17 cellular contexts compared by ENCODE assay signal in genomic region chr3:87268646-87269211, GRCh38. TPM values are rescaled to one million over a fixed set of nuclear protein-coding genes. Genes with fewer than 3 reads are reported as not detected.
A peak's percentile ranks its signal among the peaks of the same experiment; 100 is the strongest.
DNase-seq lines count a peak whose midpoint lies in the region; ATAC-seq and TF ChIP-seq lines count a peak whose summit lies in the region.
"Had no signal": no experiment of that assay in that cellular context is flagged by ENCODE, and none has a peak within 500 bp of the region (broad histone marks: within the 10 kb centered on the region; RNA-seq: fewer than 3 reads in every experiment).

No MANE protein-coding gene starts in this region.

- no peaks in the 10 kb centered on the region for H3K9me3 Mint-ChIP-seq in activated CD4-positive, alpha-beta T cell treated with anti-CD3 and anti-CD28 coated beads, Interleukin-2, amount 10 ng/mL, durations not matched to agents 24 days and 14 days
- H3K9me3 Mint-ChIP-seq in activated CD8-positive, alpha-beta T cell treated with anti-CD3 and anti-CD28 coated beads for 36 hours: no peaks in the 10 kb centered on the region
- peaks cover 0 to 2% (median 0%) of the 10 kb centered on the region in 11 donors for H3K9me3 Mint-ChIP-seq in naive thymus-derived CD4-positive, alpha-beta T cell
- H3K9me3 Mint-ChIP-seq: activated naive CD4-positive, alpha-beta T cell treated with anti-CD3 and anti-CD28 coated beads, Interleukin-2, amount 50 U/mL, for 72 hours had no signal

- no peaks in the 10 kb centered on the region for H3K36me3 Mint-ChIP-seq in activated CD4-positive, alpha-beta T cell treated with anti-CD3 and anti-CD28 coated beads, Interleukin-2, amount 10 ng/mL, durations not matched to agents 24 days and 14 days (ENCODE audit: low read depth)
- H3K36me3 Mint-ChIP-seq in activated CD8-positive, alpha-beta T cell treated with anti-CD3 and anti-CD28 coated beads for 36 hours (ENCODE audit: low read depth): no peaks in the 10 kb centered on the region
- peaks cover 0 to 2% (median 0%) of the 10 kb centered on the region in 5 donors for H3K36me3 Mint-ChIP-seq in naive thymus-derived CD4-positive, alpha-beta T cell
- H3K36me3 Mint-ChIP-seq: activated naive CD4-positive, alpha-beta T cell treated with anti-CD3 and anti-CD28 coated beads, Interleukin-2, amount 50 U/mL, for 72 hours had no signal

- no peak overlapping the region for H3K4me3 ChIP-seq in naive thymus-derived CD4-positive, alpha-beta T cell (ENCODE audit: low read length)
- H3K4me3 ChIP-seq in sigmoid colon: no peak overlapping the region
- H3K4me3 ChIP-seq: heart left ventricle, left lung, upper lobe of left lung had no signal

- intact Hi-C loops in activated CD4-positive, alpha-beta T cell treated with anti-CD3 and anti-CD28 coated beads, Interleukin-2, amount 10 ng/mL, durations not matched to agents 24 days and 14 days (cut with micrococcal nuclease): loop anchor here (10.0 kb wide), 2 partner anchors 236 to 736 kb away; no protein-coding TSS in a partner anchor
- intact Hi-C loops in activated CD8-positive, alpha-beta T cell treated with anti-CD3 and anti-CD28 coated beads for 36 hours (cut with micrococcal nuclease): loop anchor here (10.0 kb wide), 1 partner anchor 46 kb away; no protein-coding TSS in a partner anchor
- intact Hi-C loops in naive thymus-derived CD4-positive, alpha-beta T cell (cut with micrococcal nuclease): loop anchor here in 1 of 2 donors (10.0 kb wide), 2 partner anchors 736 to 886 kb away; no protein-coding TSS in a partner anchor
- intact Hi-C loops in sigmoid colon (cut with DNase I): no loop called here

- H3K27ac ChIP-seq in naive thymus-derived CD4-positive, alpha-beta T cell (ENCODE audit: low read depth, low read length): no peak overlapping the region
- no peak overlapping the region for H3K27ac ChIP-seq in sigmoid colon
- H3K27ac ChIP-seq: epithelial cell of prostate, heart left ventricle, upper lobe of left lung had no signal

- no peak for TF ChIP-seq EP300 in sigmoid colon (IDR thresholded peaks at IDR 0.05)

- H3K27me3 ChIP-seq in naive thymus-derived CD4-positive, alpha-beta T cell (ENCODE audit: control insufficient read depth in 2 of 2, insufficient read depth in 2 of 2, low read length in 2 of 2): no peaks in the 10 kb centered on the region
- no peaks in the 10 kb centered on the region for H3K27me3 ChIP-seq in sigmoid colon
- H3K27me3 ChIP-seq: heart left ventricle, left lung, upper lobe of left lung had no signal

- no peaks in the 10 kb centered on the region for H3K9me3 ChIP-seq in naive thymus-derived CD4-positive, alpha-beta T cell (ENCODE audit: control insufficient read depth in 2 of 3, low read length in 3 of 3)
- H3K9me3 ChIP-seq in sigmoid colon: no peaks in the 10 kb centered on the region
- H3K9me3 ChIP-seq: heart left ventricle, left lung, upper lobe of left lung had no signal

- peaks cover 5% of the 10 kb centered on the region for H3K27me3 Mint-ChIP-seq in activated CD4-positive, alpha-beta T cell treated with anti-CD3 and anti-CD28 coated beads, Interleukin-2, amount 10 ng/mL, durations not matched to agents 24 days and 14 days
- H3K27me3 Mint-ChIP-seq in activated CD8-positive, alpha-beta T cell treated with anti-CD3 and anti-CD28 coated beads for 36 hours: peaks cover 3% of the 10 kb centered on the region
- H3K27me3 Mint-ChIP-seq in naive thymus-derived CD4-positive, alpha-beta T cell: peaks cover 0 to 9% (median 0%) of the 10 kb centered on the region in 5 donors

- in situ Hi-C loops in KBM-7 (cut with MboI; ENCODE audit: low pct_unique_long_range_greater_than_20kb, low sequenced_read_pairs): no loop called here

- TF ChIP-seq POLR2A in sigmoid colon (IDR thresholded peaks at IDR 0.05): no peak

- peaks cover 41% of the 10 kb centered on the region for H3K4me1 Mint-ChIP-seq in activated CD4-positive, alpha-beta T cell treated with anti-CD3 and anti-CD28 coated beads, Interleukin-2, amount 10 ng/mL, durations not matched to agents 24 days and 14 days
- peaks cover 29% of the 10 kb centered on the region for H3K4me1 Mint-ChIP-seq in activated CD8-positive, alpha-beta T cell treated with anti-CD3 and anti-CD28 coated beads for 36 hours (ENCODE audit: low read depth)
- H3K4me1 Mint-ChIP-seq in naive thymus-derived CD4-positive, alpha-beta T cell: peaks cover 7 to 56% (median 26%) of the 10 kb centered on the region in 7 donors

- H3K27ac Mint-ChIP-seq in activated CD4-positive, alpha-beta T cell treated with anti-CD3 and anti-CD28 coated beads, Interleukin-2, amount 10 ng/mL, durations not matched to agents 24 days and 14 days: peak overlapping the region; percentile 19
- peak overlapping the region; percentile 34 for H3K27ac Mint-ChIP-seq in activated CD8-positive, alpha-beta T cell treated with anti-CD3 and anti-CD28 coated beads for 36 hours
- H3K27ac Mint-ChIP-seq in naive thymus-derived CD4-positive, alpha-beta T cell: peak overlapping the region in 2 of 9 donors; percentile 2 to 55
- H3K27ac Mint-ChIP-seq: activated naive CD4-positive, alpha-beta T cell treated with anti-CD3 and anti-CD28 coated beads, Interleukin-2, amount 50 U/mL, for 72 hours had no signal

- TF ChIP-seq CTCF in activated CD8-positive, alpha-beta T cell treated with anti-CD3 and anti-CD28 coated beads for 36 hours (IDR thresholded peaks at IDR 0.05): no peak
- no peak for TF ChIP-seq CTCF in sigmoid colon (IDR thresholded peaks at IDR 0.05)

- H3K4me3 Mint-ChIP-seq in activated CD4-positive, alpha-beta T cell treated with anti-CD3 and anti-CD28 coated beads, Interleukin-2, amount 10 ng/mL, durations not matched to agents 24 days and 14 days: peak overlapping the region; percentile 32
- H3K4me3 Mint-ChIP-seq in activated CD8-positive, alpha-beta T cell treated with anti-CD3 and anti-CD28 coated beads for 36 hours: no peak overlapping the region
- peak overlapping the region in 2 of 10 donors; percentile 33 to 67 for H3K4me3 Mint-ChIP-seq in naive thymus-derived CD4-positive, alpha-beta T cell

- no peaks in the 10 kb centered on the region for H3K4me1 ChIP-seq in naive thymus-derived CD4-positive, alpha-beta T cell (ENCODE audit: control insufficient read depth in 2 of 2, insufficient read depth in 2 of 2, low read length in 2 of 2)
- H3K4me1 ChIP-seq in sigmoid colon: no peaks in the 10 kb centered on the region

- H3K36me3 ChIP-seq in naive thymus-derived CD4-positive, alpha-beta T cell (ENCODE audit: control insufficient read depth in 2 of 3, insufficient read depth in 3 of 3, low read length in 3 of 3): no peaks in the 10 kb centered on the region
- no peaks in the 10 kb centered on the region for H3K36me3 ChIP-seq in sigmoid colon
- H3K36me3 ChIP-seq: heart left ventricle, left lung, upper lobe of left lung had no signal

- CTCF ChIA-PET in activated CD8-positive, alpha-beta T cell treated with anti-CD3 and anti-CD28 coated beads for 36 hours (lab: Charles Lee): interaction anchor here (5.0 kb wide), 1 partner anchor 8 kb away, joined by 30 read pairs; no protein-coding TSS in a partner anchor
- CTCF ChIA-PET in naive thymus-derived CD4-positive, alpha-beta T cell (lab: Charles Lee): no interaction called here

- DNase-seq in activated CD4-positive, alpha-beta T cell treated with anti-CD3 and anti-CD28 coated beads, Interleukin-2, amount 10 ng/mL, durations not matched to agents 24 days and 14 days: no peak
- DNase-seq in activated CD4-positive, alpha-beta T cell treated with anti-CD3 and anti-CD28 coated beads for 48 hours: no peak
- DNase-seq in KBM-7 (peak; percentile 49), HUDEP-2 (lab: John Stamatoyannopoulos, UW; ENCODE audit: unreplicated experiment in 76 of 76) (no peak), hippocampal formation (lab: John Stamatoyannopoulos, UW) (no peak), sigmoid colon (no peak)
- DNase-seq in activated CD8-positive, alpha-beta T cell treated with anti-CD3 and anti-CD28 coated beads for 36 hours: no peak
- no peak for DNase-seq in naive thymus-derived CD4-positive, alpha-beta T cell
- DNase-seq: heart left ventricle; left lung; NCI-H1436 treated with DMSO at 0.1 percent for 48 hours; retina; SIG-M5; stimulated activated CD4-positive, alpha-beta T cell treated with anti-CD3 and anti-CD28 coated beads, Interleukin-4, amount 100 ng/mL, for 1 hour; upper lobe of left lung had no signal

- POLR2A ChIA-PET in activated CD8-positive, alpha-beta T cell treated with anti-CD3 and anti-CD28 coated beads for 36 hours (lab: Charles Lee): no interaction called here
- POLR2A ChIA-PET in naive thymus-derived CD4-positive, alpha-beta T cell (lab: Charles Lee): no interaction called here

- ATAC-seq in activated CD8-positive, alpha-beta T cell treated with anti-CD3 and anti-CD28 coated beads for 36 hours: no peak
- ATAC-seq in naive thymus-derived CD4-positive, alpha-beta T cell: peak; percentile 8
- ATAC-seq: heart left ventricle, left lung had no signal

- WGBS in sigmoid colon, 2 donors: 84 to 85% methylated on average over 4 of the region's 4 CpGs

RNA-seq across cellular contexts. Expression of gene POU1F1, which starts 7.7 kb away (rescaled TPM):
- total RNA-seq in activated CD4-positive, alpha-beta T cell treated with anti-CD3 and anti-CD28 coated beads, Interleukin-2, amount 10 ng/mL, durations not matched to agents 24 days and 14 days: not detected in 2 replicates
- not detected for total RNA-seq in activated CD8-positive, alpha-beta T cell treated with anti-CD3 and anti-CD28 coated beads for 36 hours
- not detected for total RNA-seq in naive thymus-derived CD4-positive, alpha-beta T cell
- not detected for polyA plus RNA-seq in naive thymus-derived CD4-positive, alpha-beta T cell
- not detected for total RNA-seq in sigmoid colon
- polyA plus RNA-seq in sigmoid colon: not detected
- total RNA-seq: activated naive CD4-positive, alpha-beta T cell treated with anti-CD3 and anti-CD28 coated beads, Interleukin-2, amount 50 U/mL, for 72 hours; heart left ventricle; left lung; upper lobe of left lung had no signal
- polyA plus RNA-seq: heart left ventricle had no signal

RNA-seq across cellular contexts. Expression of gene CHMP2B, which starts 41.6 kb away (rescaled TPM):
- 25.3 and 27.2 TPM in 2 replicates for total RNA-seq in activated CD4-positive, alpha-beta T cell treated with anti-CD3 and anti-CD28 coated beads, Interleukin-2, amount 10 ng/mL, durations not matched to agents 24 days and 14 days
- total RNA-seq in activated CD8-positive, alpha-beta T cell treated with anti-CD3 and anti-CD28 coated beads for 36 hours: 10 to 100 TPM; 22.7 to 26.2 TPM
- total RNA-seq in naive thymus-derived CD4-positive, alpha-beta T cell: 10 to 100 TPM; 20.7 to 27.4 (median 23.4) TPM
- 10 to 100 TPM; 35.4 to 41.2 TPM for polyA plus RNA-seq in naive thymus-derived CD4-positive, alpha-beta T cell
- 10 to 100 TPM; 33.2 to 50.3 (median 41.9) TPM for total RNA-seq in sigmoid colon
- 100 to 1,000 TPM in 1 of 3 donors, 10 to 100 TPM in 2; 44.3 to 106 (median 69.7) TPM for polyA plus RNA-seq in sigmoid colon
